12 cellular contexts compared by ENCODE assay signal in the genomic region with DNA sequence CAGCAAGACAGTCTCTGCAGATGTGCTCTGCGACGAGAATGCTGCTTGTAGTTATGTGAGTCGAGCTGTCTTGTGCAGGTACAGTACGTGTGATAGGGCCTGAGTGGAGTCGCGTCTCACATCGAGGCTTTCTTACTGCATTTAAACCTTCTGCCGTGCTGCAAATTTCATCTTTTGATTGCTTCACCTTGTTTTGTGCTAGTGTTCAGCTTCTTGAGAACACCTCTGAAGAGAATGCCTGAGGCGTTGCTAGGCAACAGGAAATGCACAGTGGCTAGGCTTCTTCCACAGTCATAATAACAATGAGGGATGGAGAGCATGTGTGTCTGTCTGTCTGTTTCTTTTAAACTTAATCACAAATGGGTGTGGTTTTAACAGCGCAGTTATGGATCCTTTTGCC. TPM values are rescaled to one million over a fixed set of nuclear protein-coding genes. Genes with fewer than 3 reads are reported as not detected.
DNase-seq lines count a peak whose midpoint lies in the region; ATAC-seq, FAIRE-seq and TF ChIP-seq lines count a peak whose summit lies in the region.
"Had no signal": no experiment of that assay in that cellular context is flagged by ENCODE, and none has a peak within 500 bp of the region (broad histone marks: within the 10 kb centered on the region; RNA-seq: fewer than 3 reads in every experiment).

No MANE protein-coding gene starts in this region.

- no peak overlapping the region for H3K23ac ChIP-seq in mesenchymal stem cell (ENCODE audit: low read length in 2 of 2)

- H3K9me1 ChIP-seq in K562 (ENCODE audit: control insufficient read depth, insufficient read depth, low read length), result no peaks in the 10 kb centered on the region

- H3K18ac ChIP-seq in mesenchymal stem cell (ENCODE audit: low read depth in 1 of 2, low read length in 2 of 2), result no peak overlapping the region

- H4K20me1 ChIP-seq in GM23338 (replicated peaks; ENCODE audit: insufficient read depth), result peaks cover 21% of the 10 kb centered on the region
- H4K20me1 ChIP-seq in K562 (replicated peaks; ENCODE audit: control insufficient read depth, insufficient read depth, low read length), result no peaks in the 10 kb centered on the region

- H3K27me3 Mint-ChIP-seq in GM23338 (ENCODE audit: insufficient read depth, low read depth, poor library complexity), result peaks cover 4% of the 10 kb centered on the region

- POLR2A ChIA-PET in K562 (lab: Yijun Ruan, JAX), result no interaction called here

- no peak overlapping the region for H2BK12ac ChIP-seq in mesenchymal stem cell (ENCODE audit: low read length in 2 of 2)

- H2BK120ac ChIP-seq in mesenchymal stem cell (ENCODE audit: low read depth, low read length), result no peak overlapping the region

- peak; percentile 63 for DNase-seq in Ammon's horn (ENCODE audit: low spot score)
- DNase-seq in GM23338 (ENCODE audit: low spot score), result peak; percentile 41
- no peak for DNase-seq in K562 (ENCODE audit: extremely low read depth in 1 of 4, low spot score in 3 of 4)
- DNase-seq in mesenchymal stem cell, result peak; percentile 33
- no peak for DNase-seq in ACHN
- no peak for DNase-seq in NCI-H2171 (lab: John Stamatoyannopoulos, UW)
- DNase-seq in GM03348 (ENCODE audit: low spot score), result no peak
- DNase-seq: Kasumi-1, left ventricle myocardium inferior, OCI-M1 had no signal

- H3K4me3 ChIP-seq in GM23338 (no peak overlapping the region), K562 (no peak overlapping the region), mesenchymal stem cell (ENCODE audit: insufficient read depth in 1 of 2, low read depth in 1 of 2, low read length in 2 of 2) (no peak overlapping the region)
- H3K4me3 ChIP-seq: left ventricle myocardium inferior, suprapubic skin had no signal

- H3K9me3 ChIP-seq in K562 (replicated peaks; ENCODE audit: control insufficient read depth, insufficient read depth, low read depth, low read length) (no peaks in the 10 kb centered on the region), mesenchymal stem cell (ENCODE audit: control insufficient read depth, low read length) (no peaks in the 10 kb centered on the region)
- H3K9me3 ChIP-seq: left ventricle myocardium inferior, suprapubic skin had no signal

- H3K4me1 Mint-ChIP-seq in GM23338, result peaks cover 57% of the 10 kb centered on the region

- H3K36me3 ChIP-seq in GM23338 (ENCODE audit: insufficient read depth) (no peaks in the 10 kb centered on the region), K562 (ENCODE audit: control insufficient read depth, insufficient read depth, low read length) (peaks cover 38% of the 10 kb centered on the region), mesenchymal stem cell (ENCODE audit: control insufficient read depth in 1 of 2, insufficient read depth in 2 of 2, low read depth in 1 of 2, low read length in 2 of 2) (peaks cover 15 to 87% of the 10 kb centered on the region in 2 experiments)

- H3K4ac ChIP-seq in mesenchymal stem cell (ENCODE audit: low read depth in 1 of 2, low read length in 2 of 2), result no peak overlapping the region

- no peak overlapping the region for H4K8ac ChIP-seq in mesenchymal stem cell (ENCODE audit: low read length)

- no peak overlapping the region for H3K27ac ChIP-seq in GM23338 (ENCODE audit: low read depth)
- no peak overlapping the region for H3K27ac ChIP-seq in K562 (ENCODE audit: extremely low read depth, low read depth, low read length)
- no peak overlapping the region for H3K27ac ChIP-seq in mesenchymal stem cell (ENCODE audit: low read length, poor library complexity, severe bottlenecking)
- H3K27ac ChIP-seq: left ventricle myocardium inferior, suprapubic skin had no signal

- H3K9ac ChIP-seq in K562 (ENCODE audit: insufficient read depth in 1 of 2, low read depth in 2 of 2, low read length in 2 of 2) (no peak overlapping the region), mesenchymal stem cell (ENCODE audit: low read length) (peak overlapping the region; percentile 72)

- H3K27me3 ChIP-seq in GM23338 (ENCODE audit: insufficient read depth) (no peaks in the 10 kb centered on the region), K562 (ENCODE audit: control insufficient read depth in 2 of 2, insufficient read depth in 2 of 2, low read length in 2 of 2) (no peaks in the 10 kb centered on the region), mesenchymal stem cell (ENCODE audit: control insufficient read depth in 1 of 2, insufficient read depth in 1 of 2, low read length in 2 of 2) (no peaks in the 10 kb centered on the region)
- H3K27me3 ChIP-seq: suprapubic skin had no signal

- TF ChIP-seq CTCF in GM23338 (conservative IDR thresholded peaks at IDR 0.05; ENCODE audit: low read depth in 2 of 2), result no peak
- no peak for TF ChIP-seq CTCF in K562 (IDR thresholded peaks at IDR 0.05 in 2 of 3, conservative IDR thresholded peaks at IDR 0.05 in 1 of 3; ENCODE audit: insufficient read depth in 2 of 3, low read depth in 1 of 3, low read length in 3 of 3)

- in situ Hi-C loops in K562 (cut with MboI) (no loop called here), ACHN (cut with HindIII; ENCODE audit: low pct_ligation_motif_present, low pct_unique_long_range_greater_than_20kb, low sequenced_read_pairs) (no loop called here)

- H2BK5ac ChIP-seq in mesenchymal stem cell (ENCODE audit: low read depth, low read length, poor library complexity, severe bottlenecking), result no peak overlapping the region

- no peak overlapping the region for H2BK15ac ChIP-seq in mesenchymal stem cell (ENCODE audit: low read depth, poor library complexity, severe bottlenecking)

- CTCF ChIA-PET in K562 (lab: Yijun Ruan, JAX; ENCODE audit: low intra/inter-chr PET ratio), result no interaction called here

- FAIRE-seq in K562 (lab: Jason Lieb, UNC), result no peak

- H3F3A ChIP-seq in GM23338 (replicated peaks; ENCODE audit: low read depth), result peaks cover 13% of the 10 kb centered on the region; the same call in 1 of the 2 replicates

- ATAC-seq in GM23338 (no peak), K562 (no peak), GM21717 (IDR thresholded peaks at IDR 0.05; ENCODE audit: unreplicated experiment) (no peak)

- intact Hi-C loops in K562 (cut with micrococcal nuclease), result no loop called here

- peaks cover 61% of the 10 kb centered on the region for H3K4me1 ChIP-seq in GM23338 (ENCODE audit: insufficient read depth)
- peaks cover 3 to 17% of the 10 kb centered on the region in 2 experiments; a peak in 3 of 5 replicates for H3K4me1 ChIP-seq in K562 (replicated peaks in 1 of 2; ENCODE audit: control insufficient read depth in 2 of 2, insufficient read depth in 2 of 2, low read length in 2 of 2)
- H3K4me1 ChIP-seq in mesenchymal stem cell (ENCODE audit: control insufficient read depth, insufficient read depth, low read depth, low read length), result peaks cover 20% of the 10 kb centered on the region

- H2AK5ac ChIP-seq in mesenchymal stem cell (ENCODE audit: low read length, severe bottlenecking), result no peak overlapping the region

- H3K4me2 ChIP-seq in GM23338, result no peak overlapping the region
- H3K4me2 ChIP-seq in K562 (ENCODE audit: insufficient read depth, low read length), result no peak overlapping the region
- no peak overlapping the region for H3K4me2 ChIP-seq in mesenchymal stem cell (ENCODE audit: low read length, poor library complexity, severe bottlenecking)

- H3K4me3 Mint-ChIP-seq in GM23338, result no peak overlapping the region

- no peak for TF ChIP-seq RAD21 in K562 (CRISPR knock-in tag; conservative IDR thresholded peaks at IDR 0.05 in 1 of 2, IDR thresholded peaks at IDR 0.05 in 1 of 2)

- no peak overlapping the region for H3K14ac ChIP-seq in mesenchymal stem cell (ENCODE audit: low read length in 2 of 2)

- peaks cover 23% of the 10 kb centered on the region for H3K36me3 Mint-ChIP-seq in GM23338 (ENCODE audit: low read depth)

- H3K27ac Mint-ChIP-seq in GM23338, result no peak overlapping the region

- H3K79me2 ChIP-seq in GM23338 (replicated peaks; ENCODE audit: insufficient read depth) (peaks cover 91% of the 10 kb centered on the region), K562 (ENCODE audit: control insufficient read depth, insufficient read depth, low read length) (peaks cover 25% of the 10 kb centered on the region)

- no peak for TF ChIP-seq EP300 in K562 (IDR thresholded peaks at IDR 0.05; ENCODE audit: low read length)

- no peaks in the 10 kb centered on the region for H3K9me3 Mint-ChIP-seq in GM23338

- peaks cover 19% of the 10 kb centered on the region for H3K79me1 ChIP-seq in mesenchymal stem cell (replicated peaks; ENCODE audit: low read length, poor library complexity, severe bottlenecking)

- no peak for TF ChIP-seq POLR2A in K562 (conservative IDR thresholded peaks at IDR 0.05)

- H3K9me2 ChIP-seq in GM23338 (ENCODE audit: insufficient read depth), result peaks cover 8% of the 10 kb centered on the region

- H4K91ac ChIP-seq in mesenchymal stem cell (ENCODE audit: low read length), result no peak overlapping the region

- WGBS in K562 (ENCODE audit: insufficient coverage, low coverage, missing lambda C conversion rate), result 95% methylated on average over 10 of the region's 10 CpGs
- 94% methylated on average over 10 of the region's 10 CpGs for WGBS in mesenchymal stem cell

- BruUV-seq in K562 (replicated peaks; lab: Mats Ljungman, UMichigan), result no TSS peak

- H2AFZ ChIP-seq in GM23338 (no peak overlapping the region), K562 (ENCODE audit: low read depth, low read length) (no peak overlapping the region), mesenchymal stem cell (ENCODE audit: low read depth, low read length) (no peak overlapping the region)

RNA-seq across cellular contexts. Expression of a gene that starts 52.9 kb away (rescaled TPM):
- 80.5 and 103 TPM in 2 replicates for total RNA-seq in GM23338 (2014; rRNA removed; shearing (Covaris generic))
- polyA plus RNA-seq in GM23338 (2016; fragmentation: Nextera tagmentation; extraction: Ambion mirVana) (232 and 242 TPM in 2 replicates), K562 (2011; rRNA removed) (37.8 and 39.8 TPM in 2 replicates), K562 (2014; fragmentation: Illumina TruSeq; extraction: Trizol) (68.2 and 72.0 TPM in 2 replicates), K562 (2014; fragmentation: Nextera tagmentation; extraction: Ambion mirVana) (10 to 100 TPM; 31.5 to 39.3 TPM), K562 (2014; rRNA removed) (51.9 and 55.0 TPM in 2 replicates)
- total RNA-seq in K562 (2011; cell fraction: chromatin; rRNA removed; ENCODE audit: low replicate concordance), result 32.3 and 65.6 TPM in 2 replicates
- 16.3 and 20.5 TPM in 2 replicates for total RNA-seq in K562 (2011; cell fraction: nucleolus; rRNA removed)
- 51.1 and 85.3 TPM in 2 replicates for total RNA-seq in K562 (2011; cell fraction: nucleoplasm; rRNA removed)
- total RNA-seq in K562 (2014; rRNA removed) (24.6 and 27.7 TPM in 2 replicates), K562 (2014; rRNA removed; fragmentation: Illumina TruSeq; extraction: Trizol) (32.3 and 41.3 TPM in 2 replicates), K562 (2015; rRNA removed; fragmentation: Illumina TruSeq; extraction: Trizol) (26.1 and 27.0 TPM in 2 replicates), K562 (2021) (61.6 and 67.6 TPM in 2 replicates)
- polyA plus RNA-seq in K562 (2011; cell fraction: cytosol; rRNA removed), result 32.8 and 39.1 TPM in 2 replicates
- 51.4 and 65.2 TPM in 2 replicates for polyA plus RNA-seq in K562 (2011; cell fraction: nucleus; rRNA removed)
- polyA plus RNA-seq in K562 (2012), result 60.8 and 80.0 TPM in 2 replicates
- polyA minus RNA-seq in K562 (2011; rRNA and poly(A)+ RNA removed), result 26.4 and 29.9 TPM in 2 replicates
- 15.9 and 17.2 TPM in 2 replicates for polyA minus RNA-seq in K562 (2011; cell fraction: cytosol; rRNA and poly(A)+ RNA removed)
- 36.5 and 42.4 TPM in 2 replicates for polyA minus RNA-seq in K562 (2011; cell fraction: nucleus; rRNA and poly(A)+ RNA removed)
- polyA plus RNA-seq in mesenchymal stem cell (2013, experiment 1 of 2), result 125 TPM
- 122 TPM for polyA plus RNA-seq in mesenchymal stem cell (2013, experiment 2 of 2)

RNA-seq across cellular contexts. Expression of a gene that starts 52.9 kb away (rescaled TPM):
- 31.7 and 32.7 TPM in 2 replicates for total RNA-seq in GM23338 (2014; rRNA removed; shearing (Covaris generic))
- 5.7 and 6.2 TPM in 2 replicates for polyA plus RNA-seq in GM23338 (2016; fragmentation: Nextera tagmentation; extraction: Ambion mirVana)
- 44.3 and 119 TPM in 2 replicates for total RNA-seq in K562 (2011; cell fraction: chromatin; rRNA removed; ENCODE audit: low replicate concordance)
- 25.8 and 32.5 TPM in 2 replicates for total RNA-seq in K562 (2011; cell fraction: nucleolus; rRNA removed)
- total RNA-seq in K562 (2011; cell fraction: nucleoplasm; rRNA removed), result 67.2 and 119 TPM in 2 replicates
- total RNA-seq in K562 (2014; rRNA removed), result 6.9 and 7.6 TPM in 2 replicates
- 16.7 TPM in 2 replicates for total RNA-seq in K562 (2014; rRNA removed; fragmentation: Illumina TruSeq; extraction: Trizol)
- total RNA-seq in K562 (2015; rRNA removed; fragmentation: Illumina TruSeq; extraction: Trizol), result 16.4 and 17.2 TPM in 2 replicates
- total RNA-seq in K562 (2021), result 12.1 and 13.6 TPM in 2 replicates
- polyA plus RNA-seq in K562 (2011; rRNA removed), result 19.4 and 20.6 TPM in 2 replicates
- 3.6 and 12.2 TPM in 2 replicates for polyA plus RNA-seq in K562 (2011; cell fraction: cytosol; rRNA removed)
- polyA plus RNA-seq in K562 (2011; cell fraction: nucleus; rRNA removed), result 30.2 and 47.9 TPM in 2 replicates
- 6.1 and 7.8 TPM in 2 replicates for polyA plus RNA-seq in K562 (2012)
- 6.7 and 9.0 TPM in 2 replicates for polyA plus RNA-seq in K562 (2014; fragmentation: Illumina TruSeq; extraction: Trizol)
- 1 to 10 TPM; 2.9 to 3.4 TPM for polyA plus RNA-seq in K562 (2014; fragmentation: Nextera tagmentation; extraction: Ambion mirVana)
- polyA plus RNA-seq in K562 (2014; rRNA removed), result 5.4 and 7.1 TPM in 2 replicates
- 58.5 and 67.8 TPM in 2 replicates for polyA minus RNA-seq in K562 (2011; rRNA and poly(A)+ RNA removed)
- polyA minus RNA-seq in K562 (2011; cell fraction: cytosol; rRNA and poly(A)+ RNA removed), result 23.0 and 26.3 TPM in 2 replicates
- 61.1 and 106 TPM in 2 replicates for polyA minus RNA-seq in K562 (2011; cell fraction: nucleus; rRNA and poly(A)+ RNA removed)
- 6.5 TPM for polyA plus RNA-seq in mesenchymal stem cell (2013, experiment 1 of 2)
- 6.3 TPM for polyA plus RNA-seq in mesenchymal stem cell (2013, experiment 2 of 2)

Comparison
In these comparisons a context has a peak if more than half of its experiments do, and no peak if none do; other contexts are left out.
1. DNase-seq: peak in Ammon's horn (single experiment), GM23338 (single experiment) and mesenchymal stem cell (single experiment); none in K562 (0 of 4), ACHN (single experiment), NCI-H2171 (single experiment) and GM03348 (single experiment).